ENCODE assay signal across 12 cellular contexts in the genomic region with DNA sequence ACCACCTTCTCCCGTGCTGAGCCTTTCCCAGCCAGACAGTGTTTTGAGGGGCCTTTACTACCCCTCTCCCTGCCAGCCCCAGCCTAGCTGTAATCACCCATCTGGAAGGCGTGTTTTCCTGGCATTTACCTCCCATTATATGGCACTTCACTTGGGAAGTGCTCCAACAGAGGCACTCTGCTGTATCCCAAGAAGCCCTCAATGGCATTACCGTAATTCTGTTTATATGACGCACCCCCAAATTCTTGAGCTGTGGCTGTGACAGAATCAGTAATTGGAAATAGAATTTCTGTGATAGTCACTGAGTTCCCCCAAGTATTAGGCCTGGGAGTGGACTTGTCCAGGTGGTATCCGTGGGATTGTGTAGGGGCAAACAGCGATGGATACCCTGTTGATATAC.
"Had no signal": no experiment of that assay in that cellular context is flagged by ENCODE, and none has a peak within 500 bp of the region (broad histone marks: within the 10 kb centered on the region; RNA-seq: fewer than 3 reads in every experiment).

No MANE protein-coding gene starts in this region.

- H3K4me3 Mint-ChIP-seq: activated T-helper 17 cell treated with anti-CD3 and anti-CD28 coated beads, Interleukin-2, amount 50 U/mL, for 72 hours; endodermal cell; naive B cell had no signal

- FAIRE-seq: pancreas had no signal

- H3K27ac Mint-ChIP-seq: activated T-helper 17 cell treated with anti-CD3 and anti-CD28 coated beads, Interleukin-2, amount 50 U/mL, for 72 hours; endodermal cell had no signal

- H3K4me1 Mint-ChIP-seq: activated T-helper 17 cell treated with anti-CD3 and anti-CD28 coated beads, Interleukin-2, amount 50 U/mL, for 72 hours; endodermal cell; naive B cell had no signal

- H3K36me3 Mint-ChIP-seq: naive B cell had no signal

- ATAC-seq: activated T-helper 17 cell treated with anti-CD3 and anti-CD28 coated beads, Interleukin-2, amount 50 U/mL, for 72 hours; gastrocnemius medialis; pancreas had no signal

- H3K9me3 Mint-ChIP-seq: activated T-helper 17 cell treated with anti-CD3 and anti-CD28 coated beads, Interleukin-2, amount 50 U/mL, for 72 hours; endodermal cell; naive B cell had no signal

- DNase-seq: activated CD4-positive, alpha-beta T cell treated with anti-CD3 and anti-CD28 coated beads, Interleukin-2, amount 50 U/mL, for 48 hours; activated naive CD4-positive, alpha-beta T cell treated with Interleukin-2 at 50 U/mL for 16 hours; adrenal gland; endodermal cell; gastrocnemius medialis; islet precursor cell; naive B cell; pancreas; stimulated activated CD4-positive, alpha-beta T cell treated with anti-CD3 and anti-CD28 coated beads, Interleukin-2, amount 100 ng/mL, for 24 hours; uterus; WERI-Rb-1 had no signal
